In the genomic region with DNA sequence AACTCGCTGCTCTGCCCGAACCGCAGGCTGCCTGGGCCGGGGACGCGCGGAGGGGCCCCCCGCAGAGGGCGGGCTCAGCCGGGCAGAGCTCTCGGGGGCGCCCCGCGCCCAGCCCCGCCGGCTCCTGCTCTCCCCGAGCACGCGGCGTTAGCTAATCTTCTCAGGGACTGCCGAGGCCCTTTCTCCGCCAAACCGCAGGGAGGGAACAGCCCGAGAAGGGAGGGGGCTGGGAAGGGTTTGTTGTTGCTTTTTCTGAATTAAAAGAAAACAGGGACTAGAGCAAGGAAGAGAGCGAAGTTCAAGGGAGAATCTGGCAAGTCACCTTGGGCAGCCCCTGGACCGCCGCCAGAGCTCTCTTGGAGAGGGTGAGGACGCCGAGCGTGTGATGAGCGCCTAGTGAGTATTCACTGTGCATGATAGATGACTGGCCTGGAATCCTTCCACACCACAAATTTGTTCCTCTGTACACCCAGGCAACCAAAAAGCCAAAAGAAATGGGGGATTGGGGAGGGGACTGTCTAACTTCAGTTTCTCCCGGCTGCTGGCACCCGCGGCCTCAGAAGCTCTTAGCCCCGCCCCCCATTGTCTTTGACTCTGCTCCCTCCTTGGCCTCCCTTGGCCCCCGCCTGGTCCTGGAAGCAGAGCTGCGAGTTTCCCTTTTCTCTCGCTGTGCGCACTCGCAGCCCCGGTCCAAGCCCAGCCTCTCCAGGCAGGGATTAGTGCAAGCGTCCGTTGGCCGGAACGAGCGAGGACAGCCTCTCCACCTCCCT, we compare ENCODE assay signal across 8 cellular contexts. TPM values are rescaled to one million over a fixed set of nuclear protein-coding genes. Genes with fewer than 3 reads are reported as not detected.
A peak's percentile ranks its signal among the peaks of the same experiment; 100 is the strongest.
DNase-seq lines count a peak whose midpoint lies in the region; ATAC-seq, FAIRE-seq and TF ChIP-seq lines count a peak whose summit lies in the region.

No MANE protein-coding gene starts in this region.

- DNase-seq in EH (ENCODE audit: low read depth) (peak; percentile 84), T-helper 17 cell (no peak), colonic mucosa (peak; percentile 81), kidney (peak; percentile 91), spleen (peak; percentile 88), NCI-H510A (lab: John Stamatoyannopoulos, UW) (no peak)

- peaks cover 3% of the 10 kb centered on the region for H3K36me3 Mint-ChIP-seq in T-helper 17 cell (ENCODE audit: low read depth)

- peaks cover 76% of the 10 kb centered on the region for H3K27me3 Mint-ChIP-seq in T-helper 17 cell

- H3K4me1 Mint-ChIP-seq in T-helper 17 cell: peaks cover 22% of the 10 kb centered on the region

- intact Hi-C loops in colonic mucosa (cut with DNase I): no loop called here
- intact Hi-C loops in kidney (cut with DNase I): no loop called here
- intact Hi-C loops in spleen (cut with DNase I; ENCODE audit: low total_unique reads): no loop called here

- no peaks in the 10 kb centered on the region for H3K4me1 ChIP-seq in colonic mucosa
- no peaks in the 10 kb centered on the region for H3K4me1 ChIP-seq in kidney (ENCODE audit: control insufficient read depth in 1 of 2, insufficient read depth in 1 of 2, low read depth in 1 of 2, low read length in 2 of 2)
- peaks cover 9 to 39% (median 29%) of the 10 kb centered on the region in 6 donors for H3K4me1 ChIP-seq in spleen

- H3K4me3 Mint-ChIP-seq in T-helper 17 cell: peak overlapping the region; percentile 83

- H3K36me3 ChIP-seq in colonic mucosa (no peaks in the 10 kb centered on the region), kidney (ENCODE audit: control insufficient read depth in 1 of 2, insufficient read depth in 2 of 2, low read length in 2 of 2) (no peaks in the 10 kb centered on the region), spleen (no peaks in the 10 kb centered on the region)

- no peaks in the 10 kb centered on the region for H3K27me3 ChIP-seq in colonic mucosa
- peaks cover 0 to 70% (median 33%) of the 10 kb centered on the region in 7 donors for H3K27me3 ChIP-seq in spleen (replicated peaks in 1 of 7)

- no peaks in the 10 kb centered on the region for H3K9me3 ChIP-seq in T-helper 17 cell (ENCODE audit: control insufficient read depth, low read length, poor library complexity, severe bottlenecking)
- H3K9me3 ChIP-seq in colonic mucosa: no peaks in the 10 kb centered on the region
- no peaks in the 10 kb centered on the region for H3K9me3 ChIP-seq in kidney (ENCODE audit: control insufficient read depth in 1 of 2, low read length in 2 of 2)
- no peaks in the 10 kb centered on the region for H3K9me3 ChIP-seq in spleen

- TF ChIP-seq POLR2A in spleen (IDR thresholded peaks at IDR 0.05): no peak

- H3K9ac ChIP-seq in colonic mucosa (ENCODE audit: low read depth in 2 of 2, low read length in 2 of 2) (peak overlapping the region in 1 of 2 donors; percentile 30), kidney (ENCODE audit: low read length in 2 of 2) (peak overlapping the region in 1 of 2 donors; percentile 23)

- no peak overlapping the region for H3K27ac Mint-ChIP-seq in T-helper 17 cell

- no peak for FAIRE-seq in kidney (lab: Jason Lieb, UNC)

- ATAC-seq in HG03045 (IDR thresholded peaks at IDR 0.05; ENCODE audit: unreplicated experiment) (peak; percentile 53), T-helper 17 cell (peak; percentile 78), HG03520 (IDR thresholded peaks at IDR 0.05; ENCODE audit: unreplicated experiment) (no peak)

- TF ChIP-seq CTCF in colonic mucosa (IDR thresholded peaks at IDR 0.05) (no peak), kidney (IDR thresholded peaks at IDR 0.05; ENCODE audit: borderline replicate concordance, extremely low read depth, insufficient read depth) (no peak), spleen (IDR thresholded peaks at IDR 0.05 in 8 of 11, conservative IDR thresholded peaks at IDR 0.05 in 3 of 11) (no peak)

- H3K4me3 ChIP-seq in colonic mucosa (peak overlapping the region; percentile 23), kidney (ENCODE audit: low read length in 2 of 2) (peak overlapping the region; percentile 50), spleen (peak overlapping the region; percentile 1 to 61 (median 22))

- H3K27ac ChIP-seq in colonic mucosa (peak overlapping the region; percentile 55), kidney (ENCODE audit: low read depth in 2 of 2, low read length in 2 of 2) (peak overlapping the region; percentile 43 to 59), spleen (peak overlapping the region; percentile 9 to 87 (median 74))

- WGBS in spleen, 5 donors: 1 to 3% (median 2%) methylated on average over 33 to 46 of the region's 46 CpGs

RNA-seq across cellular contexts. Expression of gene LMX1A, which starts 19.7 kb away (rescaled TPM):
- total RNA-seq in T-helper 17 cell: not detected
- total RNA-seq in colonic mucosa: under 1 TPM; 0.22 to 0.64 TPM
- total RNA-seq in kidney: not detected
- not detected for polyA plus RNA-seq in kidney (ENCODE audit: insufficient read depth, low read depth, low replicate concordance)
- not detected for total RNA-seq in spleen
- polyA plus RNA-seq in spleen: not detected

Comparison
In these comparisons a context has a peak if more than half of its experiments do, and no peak if none do; other contexts are left out.
1. DNase-seq: peak in EH (single experiment), colonic mucosa (single experiment), kidney (single experiment) and spleen (single experiment); none in T-helper 17 cell (0 of 3) and NCI-H510A (single experiment).
2. Peak in every context shown above with its lines, with median percentiles within 50 percentile points of each other: H3K27ac ChIP-seq and H3K4me3 ChIP-seq.